Comparison of ENCODE assay signal across 9 cellular contexts in the genomic region with DNA sequence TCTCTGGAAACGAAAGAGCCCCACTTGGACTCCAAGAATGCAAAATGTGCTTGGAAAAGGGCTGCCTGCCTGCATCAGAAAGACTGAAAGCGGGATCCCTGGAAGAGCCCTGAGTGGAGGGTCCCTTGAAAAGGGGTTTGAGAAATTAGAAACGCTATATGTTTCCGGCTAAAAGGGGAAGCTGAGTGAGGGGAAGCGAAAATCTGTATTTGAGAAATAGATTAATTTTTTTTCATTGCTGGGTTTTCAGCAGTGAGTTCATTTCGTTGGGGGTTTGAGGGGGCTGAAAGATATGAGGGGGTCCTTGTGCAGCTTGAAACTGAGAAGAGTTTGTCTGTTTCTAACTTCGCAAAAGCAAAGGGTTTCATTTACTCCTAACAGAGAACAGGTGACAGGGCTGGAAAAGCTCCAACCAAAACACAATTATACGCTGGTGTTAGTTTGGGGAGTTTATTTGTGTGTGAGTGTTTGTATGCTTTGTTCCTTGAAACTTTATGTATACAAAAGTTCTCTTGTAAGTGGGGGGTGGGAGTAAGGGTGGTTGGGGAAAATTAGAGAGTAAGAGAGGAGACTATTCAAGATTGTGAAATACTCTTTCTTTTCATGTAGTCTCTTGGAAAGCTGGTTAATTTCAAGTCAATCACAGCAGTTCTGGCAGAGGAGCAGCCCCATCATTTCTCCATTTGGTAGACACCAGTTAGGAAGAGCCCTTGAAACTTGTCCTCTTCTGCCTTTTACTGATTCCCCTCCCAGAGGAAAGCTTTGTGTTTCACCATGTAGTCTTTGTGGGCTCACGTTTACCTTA. TPM values are rescaled to one million over a fixed set of nuclear protein-coding genes. Genes with fewer than 3 reads are reported as not detected.
DNase-seq lines count a peak whose midpoint lies in the region; ATAC-seq and TF ChIP-seq lines count a peak whose summit lies in the region.
"Had no signal": no experiment of that assay in that cellular context is flagged by ENCODE, and none has a peak within 500 bp of the region (broad histone marks: within the 10 kb centered on the region; RNA-seq: fewer than 3 reads in every experiment).

No MANE protein-coding gene starts in this region.

- intact Hi-C loops in ovary (cut with DNase I) = no loop called here

- H3K27ac ChIP-seq in ovary = no peak overlapping the region
- H3K27ac ChIP-seq: 22Rv1 had no signal

- H3K36me3 ChIP-seq in ovary = no peaks in the 10 kb centered on the region

- TF ChIP-seq EP300 in ovary (IDR thresholded peaks at IDR 0.05) = no peak

- ATAC-seq in HG03039 (IDR thresholded peaks at IDR 0.05; ENCODE audit: unreplicated experiment) = no peak

- TF ChIP-seq CTCF in ovary (IDR thresholded peaks at IDR 0.05) = no peak

- no peaks in the 10 kb centered on the region for H3K27me3 ChIP-seq in ovary

- TF ChIP-seq POLR2A in ovary (IDR thresholded peaks at IDR 0.05) = no peak

- peaks cover 2% of the 10 kb centered on the region for H3K4me1 ChIP-seq in ovary (ENCODE audit: insufficient read depth)

- peak overlapping the region; percentile 66 for H3K4me3 ChIP-seq in ovary

- WGBS in ovary, 3 donors = 3 to 7% (median 4%) methylated on average over 9 of the region's 9 CpGs

- peak; percentile 21 for DNase-seq in DMS 273 (lab: John Stamatoyannopoulos, UW; ENCODE audit: unreplicated experiment)
- DNase-seq in DMS 273 treated with DMSO at 0.1 percent for 48 hours (lab: John Stamatoyannopoulos, UW) = no peak
- peak; percentile 28 for DNase-seq in RPMI7951 (ENCODE audit: low read depth)
- DNase-seq in fibroblast of gingiva (ENCODE audit: low read depth) = peak; percentile 63
- no peak for DNase-seq in ovary
- DNase-seq in NCI-H1048 (lab: John Stamatoyannopoulos, UW) = no peak
- DNase-seq in GM19238 (ENCODE audit: insufficient read length, low spot score) = no peak

- H3K9me3 ChIP-seq in ovary = no peaks in the 10 kb centered on the region

RNA-seq across cellular contexts. Expression of a gene that starts 0.8 kb away (rescaled TPM):
- total RNA-seq in RPMI7951 (2014; rRNA removed; shearing (Covaris generic)) = 23.7 and 25.6 TPM in 2 replicates
- total RNA-seq in ovary = 10 to 100 TPM in 1 of 7 donors, 1 to 10 TPM in 6; 1.4 to 14.6 (median 4.5) TPM
- polyA plus RNA-seq in ovary = 10 to 100 TPM in 1 of 2 donors, 1 to 10 TPM in 1; 5.0 to 12.0 TPM

Comparison
In these comparisons a context has a peak if more than half of its experiments do, and no peak if none do; other contexts are left out.
1. DNase-seq: peak in DMS 273 (single experiment), RPMI7951 (single experiment) and fibroblast of gingiva (single experiment); none in DMS 273 treated with DMSO at 0.1 percent for 48 hours (single experiment), ovary (0 of 5), NCI-H1048 (single experiment) and GM19238 (single experiment).